Comparison of ENCODE assay signal across 13 cellular contexts in the genomic region with DNA sequence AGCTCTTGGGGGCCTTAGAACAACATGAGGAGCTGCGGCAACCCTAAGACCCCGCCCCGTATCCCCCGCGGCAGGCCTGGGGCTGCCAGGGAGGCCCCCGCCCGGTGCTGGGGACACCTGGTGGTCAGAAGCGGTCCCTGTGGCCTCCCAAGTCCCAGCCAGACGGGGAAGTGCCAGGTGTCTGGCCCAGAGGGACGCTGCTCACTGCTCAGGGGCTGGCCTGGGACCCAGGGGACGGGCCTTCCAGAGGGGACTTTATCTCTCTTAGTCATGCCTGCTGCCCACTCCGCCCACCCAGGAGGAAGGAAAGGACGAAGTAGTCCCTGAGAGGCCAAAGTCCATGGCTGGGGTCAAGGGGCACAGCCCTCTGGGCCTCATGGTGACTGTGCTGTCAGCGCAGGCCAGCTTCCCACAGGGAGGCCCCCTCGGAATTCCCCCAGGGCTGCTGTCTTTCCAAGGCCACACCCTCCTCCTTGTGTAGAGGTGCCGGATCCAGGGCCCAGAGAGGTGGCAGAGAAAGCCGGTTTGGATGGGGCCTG. TPM values are rescaled to one million over a fixed set of nuclear protein-coding genes. Genes with fewer than 3 reads are reported as not detected.
A peak's percentile ranks its signal among the peaks of the same experiment; 100 is the strongest.
DNase-seq lines count a peak whose midpoint lies in the region; ATAC-seq and TF ChIP-seq lines count a peak whose summit lies in the region.
"Had no signal": no experiment of that assay in that cellular context is flagged by ENCODE, and none has a peak within 500 bp of the region (broad histone marks: within the 10 kb centered on the region; RNA-seq: fewer than 3 reads in every experiment).

No MANE protein-coding gene starts in this region.

- DNase-seq in NCI-H748 (lab: John Stamatoyannopoulos, UW; ENCODE audit: unreplicated experiment) (peak; percentile 43), NCI-H748 treated with DMSO at 0.1 percent for 48 hours (lab: John Stamatoyannopoulos, UW) (no peak), LNCaP clone FGC (ENCODE audit: low read depth) (no peak), smooth muscle cell (lab: John Stamatoyannopoulos, UW; ENCODE audit: unreplicated experiment) (no peak), AG08395 (ENCODE audit: low spot score) (no peak)
- DNase-seq in activated CD4-positive, alpha-beta memory T cell treated with anti-CD3 and anti-CD28 coated beads, Interleukin-2, amount 10 ng/mL, durations not matched to agents 7 days and 5 days, result no peak
- no peak for DNase-seq in activated T-cell treated with anti-CD3 and anti-CD28 coated beads, Interleukin-2, amount 50 U/mL, for 4 hours
- DNase-seq: activated CD4-positive, alpha-beta T cell treated with anti-CD3 and anti-CD28 coated beads for 4 hours; NCI-H2107 had no signal

- TF ChIP-seq CTCF in LNCaP clone FGC (IDR thresholded peaks at IDR 0.05; ENCODE audit: control insufficient read depth, extremely low read depth, insufficient read depth) (peak; percentile 17; the same call in 1 of the 2 replicates), smooth muscle cell (IDR thresholded peaks at IDR 0.05; ENCODE audit: borderline replicate concordance, insufficient read depth, poor library complexity, severe bottlenecking) (peak; percentile 35)

- no peak overlapping the region for H3K4me2 ChIP-seq in smooth muscle cell

- H3K4me3 Mint-ChIP-seq in activated CD4-positive, alpha-beta memory T cell treated with anti-CD3 and anti-CD28 coated beads, Interleukin-2, amount 10 ng/mL, durations not matched to agents 7 days and 5 days, result no peak overlapping the region
- H3K4me3 Mint-ChIP-seq in activated T-cell treated with anti-CD3 and anti-CD28 coated beads, Interleukin-2, amount 50 U/mL, for 4 hours, result no peak overlapping the region
- H3K4me3 Mint-ChIP-seq: CD4-positive, alpha-beta T cell had no signal

- no peaks in the 10 kb centered on the region for H4K20me1 ChIP-seq in smooth muscle cell (ENCODE audit: low read depth)

- 47% methylated on average over 17 of the region's 17 CpGs for WGBS in smooth muscle cell (ENCODE audit: low lambda C conversion rate)

- no peaks in the 10 kb centered on the region for H3K9me3 ChIP-seq in smooth muscle cell (replicated peaks; ENCODE audit: low read depth)
- H3K9me3 ChIP-seq: ascending aorta had no signal

- no peak overlapping the region for H3K27ac ChIP-seq in smooth muscle cell (ENCODE audit: low read depth)
- H3K27ac ChIP-seq: ascending aorta, skin epidermis had no signal

- H3K9ac ChIP-seq in smooth muscle cell (ENCODE audit: low read depth), result no peak overlapping the region

- H3K36me3 ChIP-seq in smooth muscle cell (ENCODE audit: low read depth), result no peaks in the 10 kb centered on the region
- H3K36me3 ChIP-seq: ascending aorta had no signal

- H3K36me3 Mint-ChIP-seq in activated CD4-positive, alpha-beta memory T cell treated with anti-CD3 and anti-CD28 coated beads, Interleukin-2, amount 10 ng/mL, durations not matched to agents 7 days and 5 days (ENCODE audit: low read depth), result peaks cover 2% of the 10 kb centered on the region
- peaks cover 7% of the 10 kb centered on the region for H3K36me3 Mint-ChIP-seq in activated T-cell treated with anti-CD3 and anti-CD28 coated beads, Interleukin-2, amount 50 U/mL, for 4 hours (ENCODE audit: insufficient read depth)

- H3K9me3 Mint-ChIP-seq in activated CD4-positive, alpha-beta memory T cell treated with anti-CD3 and anti-CD28 coated beads, Interleukin-2, amount 10 ng/mL, durations not matched to agents 7 days and 5 days, result no peaks in the 10 kb centered on the region
- no peaks in the 10 kb centered on the region for H3K9me3 Mint-ChIP-seq in activated T-cell treated with anti-CD3 and anti-CD28 coated beads, Interleukin-2, amount 50 U/mL, for 4 hours

- H3F3A ChIP-seq in smooth muscle cell (ENCODE audit: low read depth), result no peaks in the 10 kb centered on the region

- H2AFZ ChIP-seq in smooth muscle cell (ENCODE audit: low read depth), result no peak overlapping the region

- H3K4me3 ChIP-seq in LNCaP clone FGC (ENCODE audit: low read depth, low read length), result no peak overlapping the region
- H3K4me3 ChIP-seq in smooth muscle cell, result no peak overlapping the region
- H3K4me3 ChIP-seq: ascending aorta, skin epidermis had no signal

- H3K79me2 ChIP-seq in smooth muscle cell (ENCODE audit: low read depth), result no peaks in the 10 kb centered on the region

- peaks cover 7% of the 10 kb centered on the region for H3K4me1 ChIP-seq in smooth muscle cell (ENCODE audit: low read depth)

- CTCF ChIA-PET in activated CD4-positive, alpha-beta memory T cell treated with anti-CD3 and anti-CD28 coated beads, Interleukin-2, amount 10 ng/mL, durations not matched to agents 7 days and 5 days (lab: Charles Lee), result no interaction called here

- no peaks in the 10 kb centered on the region for H3K4me1 Mint-ChIP-seq in activated CD4-positive, alpha-beta memory T cell treated with anti-CD3 and anti-CD28 coated beads, Interleukin-2, amount 10 ng/mL, durations not matched to agents 7 days and 5 days
- peaks cover 7% of the 10 kb centered on the region for H3K4me1 Mint-ChIP-seq in activated T-cell treated with anti-CD3 and anti-CD28 coated beads, Interleukin-2, amount 50 U/mL, for 4 hours (ENCODE audit: low read depth)

- no peak overlapping the region for H3K27ac Mint-ChIP-seq in activated CD4-positive, alpha-beta memory T cell treated with anti-CD3 and anti-CD28 coated beads, Interleukin-2, amount 10 ng/mL, durations not matched to agents 7 days and 5 days
- H3K27ac Mint-ChIP-seq: CD4-positive, alpha-beta T cell had no signal

- POLR2A ChIA-PET in activated CD4-positive, alpha-beta memory T cell treated with anti-CD3 and anti-CD28 coated beads, Interleukin-2, amount 10 ng/mL, durations not matched to agents 7 days and 5 days (lab: Charles Lee), result no interaction called here

- H3K27me3 Mint-ChIP-seq in activated CD4-positive, alpha-beta memory T cell treated with anti-CD3 and anti-CD28 coated beads, Interleukin-2, amount 10 ng/mL, durations not matched to agents 7 days and 5 days, result no peaks in the 10 kb centered on the region
- H3K27me3 Mint-ChIP-seq in activated T-cell treated with anti-CD3 and anti-CD28 coated beads, Interleukin-2, amount 50 U/mL, for 4 hours (ENCODE audit: low read depth), result no peaks in the 10 kb centered on the region
- H3K27me3 Mint-ChIP-seq: CD4-positive, alpha-beta T cell had no signal

- no peaks in the 10 kb centered on the region for H3K27me3 ChIP-seq in smooth muscle cell (ENCODE audit: low read depth)
- H3K27me3 ChIP-seq: ascending aorta had no signal

- peak; percentile 1 for ATAC-seq in esophagus mucosa
- no peak for ATAC-seq in activated T-cell treated with anti-CD3 and anti-CD28 coated beads, Interleukin-2, amount 50 U/mL, for 4 hours

RNA-seq across cellular contexts. Expression of a gene that starts 31.0 kb away (rescaled TPM):
- total RNA-seq in esophagus mucosa (1.0 TPM), smooth muscle cell (77.7 and 94.9 TPM in 2 replicates)
- 189 and 227 TPM in 2 replicates for polyA plus RNA-seq in smooth muscle cell
- not detected for total RNA-seq in activated CD4-positive, alpha-beta memory T cell treated with anti-CD3 and anti-CD28 coated beads, Interleukin-2, amount 10 ng/mL, durations not matched to agents 7 days and 5 days
- total RNA-seq in activated T-cell treated with anti-CD3 and anti-CD28 coated beads, Interleukin-2, amount 50 U/mL, for 4 hours, result not detected
- total RNA-seq: CD4-positive, alpha-beta T cell had no signal

RNA-seq across cellular contexts. Expression of a gene that starts 39.5 kb away (rescaled TPM):
- total RNA-seq in esophagus mucosa (52.9 TPM), smooth muscle cell (7.8 TPM in 2 replicates)
- polyA plus RNA-seq in smooth muscle cell, result 12.1 and 17.7 TPM in 2 replicates
- 10 to 100 TPM; 16.8 to 19.5 TPM for total RNA-seq in activated CD4-positive, alpha-beta memory T cell treated with anti-CD3 and anti-CD28 coated beads, Interleukin-2, amount 10 ng/mL, durations not matched to agents 7 days and 5 days
- total RNA-seq in activated T-cell treated with anti-CD3 and anti-CD28 coated beads, Interleukin-2, amount 50 U/mL, for 4 hours, result 1 to 10 TPM; 3.0 to 8.8 (median 4.0) TPM

Comparison
In these comparisons a context has a peak if more than half of its experiments do, and no peak if none do; other contexts are left out.
1. RNA of a gene that starts 31.0 kb away (total RNA-seq): 77.7 to 94.9 TPM in smooth muscle cell; 1.0 TPM in esophagus mucosa (single experiment), not detected in activated CD4-positive, alpha-beta memory T cell treated with anti-CD3 and anti-CD28 coated beads, Interleukin-2, amount 10 ng/mL, durations not matched to agents 7 days and 5 days and not detected in activated T-cell treated with anti-CD3 and anti-CD28 coated beads, Interleukin-2, amount 50 U/mL, for 4 hours; every median in the first group is over 10 times any median in the second.